In genomic region chr19:34082289-34083077, GRCh38 we compare ENCODE assay signal across 18 cellular contexts.
DNase-seq lines count a peak whose midpoint lies in the region; ATAC-seq and TF ChIP-seq lines count a peak whose summit lies in the region.
"Had no signal": no experiment of that assay in that cellular context is flagged by ENCODE, and none has a peak within 500 bp of the region (broad histone marks: within the 10 kb centered on the region; RNA-seq: fewer than 3 reads in every experiment).

No MANE protein-coding gene starts in this region.

- H3K9me3 Mint-ChIP-seq in progenitor cell of endocrine pancreas (ENCODE audit: low read depth): peaks cover 10% of the 10 kb centered on the region

- ATAC-seq in HG02678 (IDR thresholded peaks at IDR 0.05; ENCODE audit: unreplicated experiment) (no peak), left colon (no peak), GM21423 (IDR thresholded peaks at IDR 0.05; ENCODE audit: unreplicated experiment) (no peak)
- ATAC-seq: mucosa of descending colon, pancreas had no signal

- H3K4me3 ChIP-seq in H7 (ENCODE audit: insufficient read depth, low read depth, low read length): no peak overlapping the region
- H3K4me3 ChIP-seq: mucosa of descending colon, pancreas, thyroid gland had no signal

- TF ChIP-seq CTCF in progenitor cell of endocrine pancreas (IDR thresholded peaks at IDR 0.05; ENCODE audit: unreplicated experiment): no peak

- no peak overlapping the region for H3K4me3 Mint-ChIP-seq in progenitor cell of endocrine pancreas (ENCODE audit: low read depth)

- H3K4me1 Mint-ChIP-seq in progenitor cell of endocrine pancreas (ENCODE audit: low read depth): peaks cover 6% of the 10 kb centered on the region

- peak overlapping the region; percentile 11 for H3K27ac Mint-ChIP-seq in progenitor cell of endocrine pancreas

- no peaks in the 10 kb centered on the region for H3K27me3 Mint-ChIP-seq in progenitor cell of endocrine pancreas

- H3K27me3 ChIP-seq in H7 (ENCODE audit: control insufficient read depth, insufficient read depth, low read length): no peaks in the 10 kb centered on the region
- H3K27me3 ChIP-seq: pancreas, thyroid gland had no signal

- DNase-seq in H7: peak; percentile 62
- DNase-seq in cerebellar cortex (ENCODE audit: low spot score): peak; percentile 3
- DNase-seq in iPS-NIHi7 (ENCODE audit: extremely low spot score): peak; percentile 53
- no peak for DNase-seq in progenitor cell of endocrine pancreas (ENCODE audit: low spot score, unreplicated experiment)
- DNase-seq in left colon: no peak
- DNase-seq in superior temporal gyrus (ENCODE audit: extremely low spot score): no peak
- DNase-seq: activated CD4-positive, CD25-positive, alpha-beta regulatory T cell; activated effector memory CD4-positive, alpha-beta T cell treated with Interleukin-2 at 50 U/mL for 16 hours; erythroblast; mucosa of descending colon; NCI-H1436 treated with DMSO at 0.1 percent for 48 hours; NK-92 treated with Interleukin-12 subunit alpha and Interleukin-12 subunit beta, amount 100 ng/mL, for 24 hours; pancreas; small intestine; SW 1271; thyroid gland had no signal

- H3K36me3 Mint-ChIP-seq in progenitor cell of endocrine pancreas (ENCODE audit: insufficient read depth): no peaks in the 10 kb centered on the region

- intact Hi-C loops in left colon (cut with DNase I, micrococcal nuclease): no loop called here

- no peaks in the 10 kb centered on the region for H3K36me3 ChIP-seq in H7 (replicated peaks; ENCODE audit: control insufficient read depth, insufficient read depth, low read length)
- H3K36me3 ChIP-seq: pancreas, thyroid gland had no signal

Comparison
In these comparisons a context has a peak if more than half of its experiments do, and no peak if none do; other contexts are left out.
1. DNase-seq: peak in H7 (single experiment), cerebellar cortex (single experiment) and iPS-NIHi7 (single experiment); none in progenitor cell of endocrine pancreas (single experiment), left colon (0 of 2) and superior temporal gyrus (single experiment).